In the genomic region with DNA sequence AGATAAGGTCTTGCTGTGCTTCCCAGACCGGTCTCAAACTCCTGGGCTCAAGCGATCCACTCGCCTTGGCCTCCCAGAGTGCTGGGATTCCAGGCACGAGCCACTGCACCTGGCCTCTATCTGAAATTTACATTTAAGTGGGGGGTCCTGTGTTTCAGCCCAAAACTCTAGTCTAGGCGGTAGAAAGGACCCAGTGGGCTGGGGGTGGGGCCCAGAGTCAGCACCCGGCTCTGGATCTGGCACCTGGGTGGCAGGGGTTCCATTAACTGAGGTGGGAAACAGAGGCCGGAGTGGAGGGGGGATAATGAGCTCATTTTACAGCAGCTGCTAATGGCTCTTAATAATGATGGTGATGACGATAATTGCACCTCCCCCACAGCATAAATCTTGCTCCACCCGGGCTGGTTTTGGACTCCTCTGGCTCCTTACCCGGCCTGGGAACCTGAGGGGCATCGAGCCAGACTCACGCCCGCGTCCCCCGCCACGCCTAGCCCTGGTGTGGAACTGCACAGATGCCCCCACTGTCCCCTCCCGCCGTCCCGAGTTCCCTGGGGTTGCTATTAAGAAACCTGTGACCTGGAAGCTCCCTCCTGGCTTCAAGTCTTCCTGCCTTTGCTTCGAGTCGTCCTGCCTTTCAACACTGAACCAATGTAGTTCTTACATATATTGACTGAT, we compare ENCODE assay signal across 1 cellular context.
TF ChIP-seq lines count a peak whose summit lies in the region.

No MANE protein-coding gene starts in this region.

TF ChIP-seq in GM23338, 12 proteins besides CTCF, POLR2A, EP300 and RAD21 (continued from another document):
- TF ChIP-seq, protein P1, sequence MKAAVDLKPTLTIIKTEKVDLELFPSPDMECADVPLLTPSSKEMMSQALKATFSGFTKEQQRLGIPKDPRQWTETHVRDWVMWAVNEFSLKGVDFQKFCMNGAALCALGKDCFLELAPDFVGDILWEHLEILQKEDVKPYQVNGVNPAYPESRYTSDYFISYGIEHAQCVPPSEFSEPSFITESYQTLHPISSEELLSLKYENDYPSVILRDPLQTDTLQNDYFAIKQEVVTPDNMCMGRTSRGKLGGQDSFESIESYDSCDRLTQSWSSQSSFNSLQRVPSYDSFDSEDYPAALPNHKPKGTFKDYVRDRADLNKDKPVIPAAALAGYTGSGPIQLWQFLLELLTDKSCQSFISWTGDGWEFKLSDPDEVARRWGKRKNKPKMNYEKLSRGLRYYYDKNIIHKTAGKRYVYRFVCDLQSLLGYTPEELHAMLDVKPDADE (IDR thresholded peaks at IDR 0.05) = no peak
- no peak for TF ChIP-seq EZH2 (IDR thresholded peaks at IDR 0.05; ENCODE audit: low read depth, unreplicated experiment)
- TF ChIP-seq JUNB (IDR thresholded peaks at IDR 0.05; ENCODE audit: unreplicated experiment) = no peak
- no peak for TF ChIP-seq NANOG (IDR thresholded peaks at IDR 0.05; ENCODE audit: borderline replicate concordance)
TF ChIP-seq in GM23338: peak in this region for 0.
